In the genomic region with DNA sequence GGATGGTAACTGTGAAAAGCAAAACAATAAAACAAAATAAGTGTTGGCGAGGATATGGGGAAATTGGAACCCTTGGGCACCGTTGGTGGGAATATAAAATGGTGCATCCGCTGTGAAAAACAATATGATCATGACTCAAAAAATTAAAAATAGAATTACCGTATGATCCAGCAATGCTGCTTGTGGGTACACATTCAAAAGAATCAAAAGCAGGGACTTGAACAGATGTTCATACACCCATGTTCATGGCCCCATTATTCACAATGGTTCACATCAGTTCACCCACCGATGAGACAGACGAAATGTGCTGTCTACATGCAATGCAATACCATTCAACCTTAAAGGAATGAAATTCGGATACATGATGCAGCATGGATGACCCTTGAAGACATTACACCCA, we compare ENCODE assay signal across 19 cellular contexts. TPM values are rescaled to one million over a fixed set of nuclear protein-coding genes. Genes with fewer than 3 reads are reported as not detected.
A peak's percentile ranks its signal among the peaks of the same experiment; 100 is the strongest.
DNase-seq lines count a peak whose midpoint lies in the region; ATAC-seq and TF ChIP-seq lines count a peak whose summit lies in the region.
"Had no signal": no experiment of that assay in that cellular context is flagged by ENCODE, and none has a peak within 500 bp of the region (broad histone marks: within the 10 kb centered on the region; RNA-seq: fewer than 3 reads in every experiment).

No MANE protein-coding gene starts in this region.

- peak overlapping the region; percentile 54 for H3K4me3 Mint-ChIP-seq in activated T-cell treated with anti-CD3 and anti-CD28 coated beads, Interleukin-2, amount 50 U/mL, for 4 hours
- H3K4me3 Mint-ChIP-seq in glutamatergic neuron (ENCODE audit: unreplicated experiment), result no peak overlapping the region
- H3K4me3 Mint-ChIP-seq in stimulated activated effector memory CD8-positive, alpha-beta T cell treated with anti-CD3 and anti-CD28 coated beads, Interleukin-12 subunit alpha, Interleukin-12 subunit beta, amount 100 ng/mL, for 72 hours, result peak overlapping the region; percentile 96
- H3K4me3 Mint-ChIP-seq in effector memory CD8-positive, alpha-beta T cell, result peak overlapping the region in 1 of 2 donors; percentile 96

- H3K27me3 Mint-ChIP-seq in activated T-cell treated with anti-CD3 and anti-CD28 coated beads, Interleukin-2, amount 50 U/mL, for 4 hours (ENCODE audit: low read depth), result no peaks in the 10 kb centered on the region
- peaks cover 19% of the 10 kb centered on the region for H3K27me3 Mint-ChIP-seq in glutamatergic neuron (ENCODE audit: unreplicated experiment)
- no peaks in the 10 kb centered on the region for H3K27me3 Mint-ChIP-seq in effector memory CD8-positive, alpha-beta T cell
- H3K27me3 Mint-ChIP-seq: stimulated activated naive B cell treated with anti-CD40 and anti-IgM and Interleukin-4, amounts not matched to agents 10 μg/mL and 1 μg/mL and 100 μg/mL, for 72 hours had no signal

- no peak for TF ChIP-seq POLR2A in lower leg skin (IDR thresholded peaks at IDR 0.05)

- DNase-seq in activated T-cell treated with anti-CD3 and anti-CD28 coated beads, Interleukin-2, amount 50 U/mL, for 4 hours, result no peak
- no peak for DNase-seq in activated T-cell treated with anti-CD3 and anti-CD28 coated beads, Interleukin-2, amount 50 U/mL, for 48 hours
- peak; percentile 32 for DNase-seq in NAMALWA (ENCODE audit: low spot score)
- no peak for DNase-seq in glutamatergic neuron
- DNase-seq in stimulated activated effector memory CD8-positive, alpha-beta T cell treated with anti-CD3 and anti-CD28 coated beads, Interleukin-12 subunit alpha, Interleukin-12 subunit beta, amount 100 ng/mL, for 72 hours (ENCODE audit: low spot score in 2 of 2), result no peak
- no peak for DNase-seq in foreskin melanocyte
- no peak for DNase-seq in lower leg skin (ENCODE audit: low spot score in 2 of 2)
- DNase-seq in effector memory CD8-positive, alpha-beta T cell, result no peak
- DNase-seq: activated CD4-positive, alpha-beta T cell treated with anti-CD3 and anti-CD28 coated beads for 1 hour; amygdala; effector CD8-positive, alpha-beta T cell; hypothalamus; Kasumi-1; left cardiac atrium; NCI-H1436; stimulated activated naive B cell treated with anti-CD40 and anti-IgM and Interleukin-4, amounts not matched to agents 10 μg/mL and 1 μg/mL and 100 μg/mL, for 72 hours; T-helper 9 cell had no signal

- H3K9me3 Mint-ChIP-seq in activated T-cell treated with anti-CD3 and anti-CD28 coated beads, Interleukin-2, amount 50 U/mL, for 4 hours, result no peaks in the 10 kb centered on the region
- H3K9me3 Mint-ChIP-seq in glutamatergic neuron (ENCODE audit: unreplicated experiment), result peaks cover 26% of the 10 kb centered on the region
- H3K9me3 Mint-ChIP-seq in stimulated activated effector memory CD8-positive, alpha-beta T cell treated with anti-CD3 and anti-CD28 coated beads, Interleukin-12 subunit alpha, Interleukin-12 subunit beta, amount 100 ng/mL, for 72 hours, result no peaks in the 10 kb centered on the region
- no peaks in the 10 kb centered on the region for H3K9me3 Mint-ChIP-seq in effector memory CD8-positive, alpha-beta T cell
- H3K9me3 Mint-ChIP-seq: stimulated activated naive B cell treated with anti-CD40 and anti-IgM and Interleukin-4, amounts not matched to agents 10 μg/mL and 1 μg/mL and 100 μg/mL, for 72 hours had no signal

- no peak overlapping the region for H3K4me3 ChIP-seq in lower leg skin (ENCODE audit: low read depth, poor library complexity, severe bottlenecking)
- H3K4me3 ChIP-seq: mucosa of descending colon had no signal

- ATAC-seq in activated T-cell treated with anti-CD3 and anti-CD28 coated beads, Interleukin-2, amount 50 U/mL, for 4 hours, result no peak
- no peak for ATAC-seq in stimulated activated effector memory CD8-positive, alpha-beta T cell treated with anti-CD3 and anti-CD28 coated beads, Interleukin-12 subunit alpha, Interleukin-12 subunit beta, amount 100 ng/mL, for 72 hours
- ATAC-seq in effector memory CD8-positive, alpha-beta T cell (replicated peaks), result no peak
- ATAC-seq: left cardiac atrium, mucosa of descending colon, Right ventricle myocardium inferior had no signal

- peaks cover 3% of the 10 kb centered on the region for H3K36me3 Mint-ChIP-seq in activated T-cell treated with anti-CD3 and anti-CD28 coated beads, Interleukin-2, amount 50 U/mL, for 4 hours (ENCODE audit: insufficient read depth)
- H3K36me3 Mint-ChIP-seq in glutamatergic neuron (ENCODE audit: unreplicated experiment), result no peaks in the 10 kb centered on the region
- H3K36me3 Mint-ChIP-seq in stimulated activated effector memory CD8-positive, alpha-beta T cell treated with anti-CD3 and anti-CD28 coated beads, Interleukin-12 subunit alpha, Interleukin-12 subunit beta, amount 100 ng/mL, for 72 hours, result peaks cover 38% of the 10 kb centered on the region
- H3K36me3 Mint-ChIP-seq in effector memory CD8-positive, alpha-beta T cell (ENCODE audit: insufficient read depth), result peaks cover 18% of the 10 kb centered on the region

- TF ChIP-seq CTCF in glutamatergic neuron (IDR thresholded peaks at IDR 0.05; ENCODE audit: partially characterized antibody, unreplicated experiment) (no peak), lower leg skin (IDR thresholded peaks at IDR 0.05) (no peak)

- H3K27ac Mint-ChIP-seq in glutamatergic neuron (ENCODE audit: unreplicated experiment), result peak overlapping the region; percentile 7
- no peak overlapping the region for H3K27ac Mint-ChIP-seq in stimulated activated effector memory CD8-positive, alpha-beta T cell treated with anti-CD3 and anti-CD28 coated beads, Interleukin-12 subunit alpha, Interleukin-12 subunit beta, amount 100 ng/mL, for 72 hours
- peak overlapping the region in 1 of 2 donors; percentile 15 for H3K27ac Mint-ChIP-seq in effector memory CD8-positive, alpha-beta T cell

- H3K4me1 Mint-ChIP-seq in activated T-cell treated with anti-CD3 and anti-CD28 coated beads, Interleukin-2, amount 50 U/mL, for 4 hours (ENCODE audit: low read depth), result peaks cover 19% of the 10 kb centered on the region
- H3K4me1 Mint-ChIP-seq in glutamatergic neuron (ENCODE audit: low read depth, unreplicated experiment), result peaks cover 14% of the 10 kb centered on the region
- H3K4me1 Mint-ChIP-seq in stimulated activated effector memory CD8-positive, alpha-beta T cell treated with anti-CD3 and anti-CD28 coated beads, Interleukin-12 subunit alpha, Interleukin-12 subunit beta, amount 100 ng/mL, for 72 hours, result peaks cover 34% of the 10 kb centered on the region
- peaks cover 16 to 21% of the 10 kb centered on the region in 2 donors for H3K4me1 Mint-ChIP-seq in effector memory CD8-positive, alpha-beta T cell (ENCODE audit: low read depth in 2 of 2)

- intact Hi-C loops in lower leg skin (cut with DNase I; ENCODE audit: low total_unique reads), result loop anchor here (10.0 kb wide), 1 partner anchor 305 kb away; no protein-coding TSS in a partner anchor

- 55 to 64% methylated on average over 7 of the region's 7 CpGs for WGBS in lower leg skin, 2 donors

RNA-seq across cellular contexts. Expression of a gene that starts 1.2 kb away (rescaled TPM):
- 1 to 10 TPM; 5.7 to 7.1 (median 6.9) TPM for total RNA-seq in activated T-cell treated with anti-CD3 and anti-CD28 coated beads, Interleukin-2, amount 50 U/mL, for 4 hours
- total RNA-seq in glutamatergic neuron (ENCODE audit: unreplicated experiment), result 1.2 TPM
- under 1 TPM; 0.21 to 0.49 (median 0.33) TPM for total RNA-seq in lower leg skin

RNA-seq across cellular contexts. Expression of a gene that starts 17.6 kb away (rescaled TPM):
- 1 to 10 TPM; 2.0 to 3.3 (median 2.4) TPM for total RNA-seq in activated T-cell treated with anti-CD3 and anti-CD28 coated beads, Interleukin-2, amount 50 U/mL, for 4 hours
- 52.4 TPM for total RNA-seq in glutamatergic neuron (ENCODE audit: unreplicated experiment)
- 10 to 100 TPM in 1 of 4 donors, 1 to 10 TPM in 3; 5.0 to 11.1 (median 8.6) TPM for total RNA-seq in lower leg skin

RNA-seq across cellular contexts. Expression of a gene that starts 53.3 kb away (rescaled TPM):
- total RNA-seq in activated T-cell treated with anti-CD3 and anti-CD28 coated beads, Interleukin-2, amount 50 U/mL, for 4 hours, result 100 to 1,000 TPM; 105 to 128 (median 109) TPM
- 227 TPM for total RNA-seq in glutamatergic neuron (ENCODE audit: unreplicated experiment)
- total RNA-seq in lower leg skin, result 10 to 100 TPM; 52.2 to 61.6 (median 55.2) TPM

RNA-seq across cellular contexts. Expression of a gene that starts 54.2 kb away (rescaled TPM):
- total RNA-seq in activated T-cell treated with anti-CD3 and anti-CD28 coated beads, Interleukin-2, amount 50 U/mL, for 4 hours, result 1,000 to 10,000 TPM; 1,069 to 1,172 (median 1,160) TPM
- total RNA-seq in glutamatergic neuron (ENCODE audit: unreplicated experiment) (581 TPM), lower leg skin (100 to 1,000 TPM; 156 to 362 (median 318) TPM)
